ENCODE assay signal across 18 cellular contexts in the genomic region with DNA sequence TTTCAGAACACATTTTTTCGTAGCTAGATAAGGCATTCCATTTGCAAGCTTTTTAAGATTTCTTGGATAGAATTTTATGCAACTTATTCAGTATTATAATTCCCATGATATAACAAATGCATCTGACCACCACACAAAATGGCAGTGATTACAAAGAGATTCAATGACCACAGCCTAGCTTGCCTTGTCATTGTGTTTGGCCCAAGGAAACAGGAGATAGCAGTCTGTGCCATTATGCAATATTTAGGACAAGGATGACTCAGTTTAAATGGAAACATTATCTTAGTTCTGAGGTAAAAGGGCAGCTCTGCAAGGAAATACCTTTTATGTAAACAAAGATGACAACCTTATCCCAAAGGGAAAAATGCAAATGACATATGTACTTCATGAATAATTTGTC.
DNase-seq lines count a peak whose midpoint lies in the region; ATAC-seq, FAIRE-seq and TF ChIP-seq lines count a peak whose summit lies in the region.
"Had no signal": no experiment of that assay in that cellular context is flagged by ENCODE, and none has a peak within 500 bp of the region (broad histone marks: within the 10 kb centered on the region; RNA-seq: fewer than 3 reads in every experiment).

No MANE protein-coding gene starts in this region.

- H3K4me3 ChIP-seq in SK-N-SH (ENCODE audit: low read depth in 2 of 2, low read length in 1 of 2) = no peak overlapping the region
- H3K4me3 ChIP-seq: upper lobe of left lung had no signal

- DNase-seq in HFFc6 = peak; percentile 61
- no peak for DNase-seq in SK-N-SH
- DNase-seq in fibroblast of gingiva (ENCODE audit: low read depth) = peak; percentile 65
- DNase-seq in sciatic nerve (ENCODE audit: low spot score) = no peak
- no peak for DNase-seq in NCI-H2227 treated with DMSO at 0.1 percent for 48 hours (lab: John Stamatoyannopoulos, UW)
- no peak for DNase-seq in foreskin melanocyte
- no peak for DNase-seq in cerebellar nuclear complex (lab: John Stamatoyannopoulos, UW)
- no peak for DNase-seq in GM19239 (ENCODE audit: insufficient read length, low spot score)
- DNase-seq: activated CD4-positive, alpha-beta memory T cell treated with anti-CD3 and anti-CD28 coated beads for 36 hours; naive thymus-derived CD4-positive, alpha-beta T cell; NCI-H1930; retina; SHP77 treated with DMSO at 0.1 percent for 48 hours; upper lobe of left lung had no signal

- intact Hi-C loops in sciatic nerve (cut with DNase I) = loop anchor here (10.0 kb wide), 1 partner anchor 238 kb away; no protein-coding TSS in a partner anchor

- peak in 1 of 2 experiments; percentile 59; a peak in 2 of 4 replicates for TF ChIP-seq EP300 in SK-N-SH (IDR thresholded peaks at IDR 0.05; ENCODE audit: borderline replicate concordance in 1 of 2, low read depth in 1 of 2, low read length in 1 of 2)

- H3K4me3 Mint-ChIP-seq in HFFc6 = no peak overlapping the region
- H3K4me3 Mint-ChIP-seq: activated CD4-positive, alpha-beta memory T cell treated with anti-CD3 and anti-CD28 coated beads for 36 hours; brain; CD14-positive monocyte; naive thymus-derived CD4-positive, alpha-beta T cell had no signal

- H3K4me1 ChIP-seq in SK-N-SH (ENCODE audit: control insufficient read depth in 1 of 2, insufficient read depth in 2 of 2, low read depth in 1 of 2, low read length in 1 of 2) = peaks cover 0 to 15% of the 10 kb centered on the region in 2 experiments; a peak in 3 of 4 replicates
- H3K4me1 ChIP-seq: upper lobe of left lung had no signal

- H3F3A ChIP-seq in SK-N-SH (replicated peaks; ENCODE audit: insufficient read depth) = peaks cover 12% of the 10 kb centered on the region

- no peak overlapping the region for H2AFZ ChIP-seq in SK-N-SH (ENCODE audit: low read depth)

- H3K27ac ChIP-seq in SK-N-SH (ENCODE audit: low read depth in 2 of 2, low read length in 1 of 2) = peak overlapping the region in 1 of 2 experiments; percentile 47; a peak in 3 of 4 replicates
- H3K27ac ChIP-seq: KMS-11, upper lobe of left lung had no signal

- peak overlapping the region; percentile 72 for H3K27ac Mint-ChIP-seq in HFFc6
- H3K27ac Mint-ChIP-seq: activated CD4-positive, alpha-beta memory T cell treated with anti-CD3 and anti-CD28 coated beads for 36 hours; activated T-helper 2 cell treated with anti-CD3 and anti-CD28 coated beads, Interferon-gamma antibody, Interleukin-2, Interleukin-4, amounts not matched to agents 10 μg/mL and 5 μg/mL and 100 μg/mL, durations not matched to agents 14 hours and 24 hours and 36 hours; brain; CD14-positive monocyte; naive thymus-derived CD4-positive, alpha-beta T cell had no signal

- H3K9me3 ChIP-seq in SK-N-SH = no peaks in the 10 kb centered on the region
- H3K9me3 ChIP-seq: upper lobe of left lung had no signal

- H3K36me3 Mint-ChIP-seq in HFFc6 (ENCODE audit: low read depth) = no peaks in the 10 kb centered on the region
- H3K36me3 Mint-ChIP-seq: activated CD4-positive, alpha-beta memory T cell treated with anti-CD3 and anti-CD28 coated beads for 36 hours; brain; CD14-positive monocyte; naive thymus-derived CD4-positive, alpha-beta T cell had no signal

- ATAC-seq in sciatic nerve = peak; percentile 58
- ATAC-seq: naive thymus-derived CD4-positive, alpha-beta T cell had no signal

- no peak overlapping the region for H3K9ac ChIP-seq in SK-N-SH
- H3K9ac ChIP-seq: KMS-11 had no signal

- no peaks in the 10 kb centered on the region for H3K27me3 ChIP-seq in SK-N-SH (ENCODE audit: insufficient read depth)
- H3K27me3 ChIP-seq: upper lobe of left lung had no signal

- H3K27me3 Mint-ChIP-seq in HFFc6 (ENCODE audit: insufficient read depth) = 0 out of 2 replicates have a peak, but pooled peaks cover 2% of the 10 kb centered on the region
- H3K27me3 Mint-ChIP-seq: brain had no signal

- peaks cover 89% of the 10 kb centered on the region for H3K4me1 Mint-ChIP-seq in HFFc6 (ENCODE audit: low read depth)
- H3K4me1 Mint-ChIP-seq: naive thymus-derived CD4-positive, alpha-beta T cell had no signal

- CTCF ChIA-PET in SK-N-SH (lab: Yijun Ruan, JAX) = interaction anchor here (0.5 to 3.1 kb wide), 5 partner anchors 216 to 644 kb away, joined by 3 to 14 read pairs (median 7); no protein-coding TSS in a partner anchor

- H3K4me2 ChIP-seq in SK-N-SH = no peak overlapping the region; the same call in 1 of the 2 replicates
- H3K4me2 ChIP-seq: KMS-11 had no signal

- H3K36me3 ChIP-seq in SK-N-SH (replicated peaks in 1 of 2; ENCODE audit: control insufficient read depth in 1 of 2, insufficient read depth in 2 of 2, low read length in 1 of 2) = no peaks in the 10 kb centered on the region
- H3K36me3 ChIP-seq: upper lobe of left lung had no signal

- H3K9me2 ChIP-seq in SK-N-SH = no peaks in the 10 kb centered on the region

- TF ChIP-seq CTCF in HFFc6 (IDR thresholded peaks at IDR 0.05) = no peak
- TF ChIP-seq CTCF in SK-N-SH (IDR thresholded peaks at IDR 0.05) = no peak

- no peaks in the 10 kb centered on the region for H3K79me2 ChIP-seq in SK-N-SH (ENCODE audit: insufficient read depth)

- POLR2A ChIA-PET in SK-N-SH (lab: Yijun Ruan, JAX) = no interaction called here

- H4K20me1 ChIP-seq in SK-N-SH (ENCODE audit: insufficient read depth) = no peaks in the 10 kb centered on the region

- TF ChIP-seq RAD21 in SK-N-SH (IDR thresholded peaks at IDR 0.05; ENCODE audit: low read length) = no peak

- WGBS in SK-N-SH (ENCODE audit: low lambda C conversion rate) = 80% methylated on average over 1 of the region's 1 CpG

- H3K9me3 Mint-ChIP-seq in HFFc6 = no peaks in the 10 kb centered on the region
- H3K9me3 Mint-ChIP-seq: activated CD4-positive, alpha-beta memory T cell treated with anti-CD3 and anti-CD28 coated beads for 36 hours; activated T-helper 2 cell treated with anti-CD3 and anti-CD28 coated beads, Interferon-gamma antibody, Interleukin-2, Interleukin-4, amounts not matched to agents 10 μg/mL and 5 μg/mL and 100 μg/mL, durations not matched to agents 14 hours and 24 hours and 36 hours; brain; CD14-positive monocyte; naive thymus-derived CD4-positive, alpha-beta T cell had no signal

- no peak for FAIRE-seq in GM19239 (lab: Jason Lieb, UNC)

TF ChIP-seq in SK-N-SH, 30 proteins besides CTCF, POLR2A, EP300 and RAD21 (continues in another document):
- TF ChIP-seq YY1 (IDR thresholded peaks at IDR 0.05; ENCODE audit: low read depth) = peak; percentile 47; the same call in 1 of the 2 replicates
- TF ChIP-seq FOXM1 (IDR thresholded peaks at IDR 0.05; ENCODE audit: low read depth) = no peak
- peak; percentile 68 for TF ChIP-seq JUND (IDR thresholded peaks at IDR 0.05)
- TF ChIP-seq, protein P1, sequence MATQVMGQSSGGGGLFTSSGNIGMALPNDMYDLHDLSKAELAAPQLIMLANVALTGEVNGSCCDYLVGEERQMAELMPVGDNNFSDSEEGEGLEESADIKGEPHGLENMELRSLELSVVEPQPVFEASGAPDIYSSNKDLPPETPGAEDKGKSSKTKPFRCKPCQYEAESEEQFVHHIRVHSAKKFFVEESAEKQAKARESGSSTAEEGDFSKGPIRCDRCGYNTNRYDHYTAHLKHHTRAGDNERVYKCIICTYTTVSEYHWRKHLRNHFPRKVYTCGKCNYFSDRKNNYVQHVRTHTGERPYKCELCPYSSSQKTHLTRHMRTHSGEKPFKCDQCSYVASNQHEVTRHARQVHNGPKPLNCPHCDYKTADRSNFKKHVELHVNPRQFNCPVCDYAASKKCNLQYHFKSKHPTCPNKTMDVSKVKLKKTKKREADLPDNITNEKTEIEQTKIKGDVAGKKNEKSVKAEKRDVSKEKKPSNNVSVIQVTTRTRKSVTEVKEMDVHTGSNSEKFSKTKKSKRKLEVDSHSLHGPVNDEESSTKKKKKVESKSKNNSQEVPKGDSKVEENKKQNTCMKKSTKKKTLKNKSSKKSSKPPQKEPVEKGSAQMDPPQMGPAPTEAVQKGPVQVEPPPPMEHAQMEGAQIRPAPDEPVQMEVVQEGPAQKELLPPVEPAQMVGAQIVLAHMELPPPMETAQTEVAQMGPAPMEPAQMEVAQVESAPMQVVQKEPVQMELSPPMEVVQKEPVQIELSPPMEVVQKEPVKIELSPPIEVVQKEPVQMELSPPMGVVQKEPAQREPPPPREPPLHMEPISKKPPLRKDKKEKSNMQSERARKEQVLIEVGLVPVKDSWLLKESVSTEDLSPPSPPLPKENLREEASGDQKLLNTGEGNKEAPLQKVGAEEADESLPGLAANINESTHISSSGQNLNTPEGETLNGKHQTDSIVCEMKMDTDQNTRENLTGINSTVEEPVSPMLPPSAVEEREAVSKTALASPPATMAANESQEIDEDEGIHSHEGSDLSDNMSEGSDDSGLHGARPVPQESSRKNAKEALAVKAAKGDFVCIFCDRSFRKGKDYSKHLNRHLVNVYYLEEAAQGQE (IDR thresholded peaks at IDR 0.05; ENCODE audit: low read depth, low read length) = no peak
- TF ChIP-seq NFIC (IDR thresholded peaks at IDR 0.05; ENCODE audit: borderline replicate concordance) = peak; percentile 40; the same call in 1 of the 2 replicates
- no peak for TF ChIP-seq NRF1 (IDR thresholded peaks at IDR 0.05; ENCODE audit: low read depth, low read length)
- no peak for TF ChIP-seq MEF2A (IDR thresholded peaks at IDR 0.05; ENCODE audit: borderline replicate concordance, low read depth)
- TF ChIP-seq, protein P2, sequence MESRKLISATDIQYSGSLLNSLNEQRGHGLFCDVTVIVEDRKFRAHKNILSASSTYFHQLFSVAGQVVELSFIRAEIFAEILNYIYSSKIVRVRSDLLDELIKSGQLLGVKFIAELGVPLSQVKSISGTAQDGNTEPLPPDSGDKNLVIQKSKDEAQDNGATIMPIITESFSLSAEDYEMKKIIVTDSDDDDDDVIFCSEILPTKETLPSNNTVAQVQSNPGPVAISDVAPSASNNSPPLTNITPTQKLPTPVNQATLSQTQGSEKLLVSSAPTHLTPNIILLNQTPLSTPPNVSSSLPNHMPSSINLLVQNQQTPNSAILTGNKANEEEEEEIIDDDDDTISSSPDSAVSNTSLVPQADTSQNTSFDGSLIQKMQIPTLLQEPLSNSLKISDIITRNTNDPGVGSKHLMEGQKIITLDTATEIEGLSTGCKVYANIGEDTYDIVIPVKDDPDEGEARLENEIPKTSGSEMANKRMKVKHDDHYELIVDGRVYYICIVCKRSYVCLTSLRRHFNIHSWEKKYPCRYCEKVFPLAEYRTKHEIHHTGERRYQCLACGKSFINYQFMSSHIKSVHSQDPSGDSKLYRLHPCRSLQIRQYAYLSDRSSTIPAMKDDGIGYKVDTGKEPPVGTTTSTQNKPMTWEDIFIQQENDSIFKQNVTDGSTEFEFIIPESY (IDR thresholded peaks at IDR 0.05; ENCODE audit: borderline replicate concordance, low read depth) = no peak
- TF ChIP-seq RCOR1 (IDR thresholded peaks at IDR 0.05; ENCODE audit: low read length) = no peak
- TF ChIP-seq, protein P3, sequence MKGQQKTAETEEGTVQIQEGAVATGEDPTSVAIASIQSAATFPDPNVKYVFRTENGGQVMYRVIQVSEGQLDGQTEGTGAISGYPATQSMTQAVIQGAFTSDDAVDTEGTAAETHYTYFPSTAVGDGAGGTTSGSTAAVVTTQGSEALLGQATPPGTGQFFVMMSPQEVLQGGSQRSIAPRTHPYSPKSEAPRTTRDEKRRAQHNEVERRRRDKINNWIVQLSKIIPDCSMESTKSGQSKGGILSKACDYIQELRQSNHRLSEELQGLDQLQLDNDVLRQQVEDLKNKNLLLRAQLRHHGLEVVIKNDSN (IDR thresholded peaks at IDR 0.05; ENCODE audit: borderline replicate concordance, low read depth) = no peak

Comparison
In these comparisons a context has a peak if more than half of its experiments do, and no peak if none do; other contexts are left out.
1. DNase-seq: peak in HFFc6 (single experiment) and fibroblast of gingiva (single experiment); none in SK-N-SH (single experiment), sciatic nerve (single experiment), NCI-H2227 treated with DMSO at 0.1 percent for 48 hours (single experiment), foreskin melanocyte (single experiment), cerebellar nuclear complex (0 of 2) and GM19239 (single experiment).